8 cellular contexts compared by ENCODE assay signal in the genomic region with DNA sequence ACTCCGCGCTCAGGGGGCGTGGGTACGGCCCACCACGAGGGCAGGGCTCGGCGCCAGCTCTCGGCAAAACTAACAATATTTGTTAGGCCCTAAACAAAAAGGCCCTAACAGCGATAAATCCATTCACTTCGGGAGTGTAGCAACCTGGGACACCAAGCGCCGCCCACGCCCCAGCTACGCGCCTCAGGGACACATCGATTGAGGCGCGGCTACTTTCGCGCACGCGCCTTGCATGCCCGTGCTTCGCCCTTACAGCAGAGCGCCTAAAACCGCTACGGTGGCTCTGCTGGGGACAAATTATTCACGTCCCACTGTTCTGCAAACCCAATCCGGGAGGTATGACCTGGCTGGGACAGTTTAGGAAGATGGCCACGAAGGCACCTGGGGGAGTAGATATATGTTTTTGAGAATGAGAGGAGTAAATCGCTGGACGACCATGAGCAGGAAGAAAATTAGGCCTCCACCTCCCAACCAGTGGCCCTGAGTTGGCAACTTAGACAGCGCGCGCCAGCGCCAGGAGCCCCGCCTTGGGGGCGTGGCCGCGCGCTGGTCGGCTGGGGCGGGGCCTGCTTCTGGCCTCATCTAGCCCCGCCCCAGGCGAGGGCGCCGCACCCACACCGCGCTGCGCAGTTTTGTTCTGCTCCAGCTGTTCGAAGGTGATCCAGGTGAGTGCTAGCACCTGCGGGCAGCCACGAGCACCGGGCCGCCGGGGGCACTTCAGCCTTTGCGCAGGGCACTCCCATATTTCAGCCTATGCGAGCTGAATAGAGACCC. TPM values are rescaled to one million over a fixed set of nuclear protein-coding genes. Genes with fewer than 3 reads are reported as not detected.
DNase-seq lines count a peak whose midpoint lies in the region; ATAC-seq, FAIRE-seq and TF ChIP-seq lines count a peak whose summit lies in the region.

MGST3 (plus strand) TSS at position 606 of the 774 bp plus-strand sequence. CDS start 18,614 bp downstream, outside the sequence.

- no peaks in the 10 kb centered on the region for H3K9me2 ChIP-seq in OCI-LY1 (ENCODE audit: low read depth, low read length)

- H3K4me1 ChIP-seq in OCI-LY1 (ENCODE audit: insufficient read depth, low read length, severe bottlenecking), result peaks cover 18% of the 10 kb centered on the region

- peak within 1 kb of the TSS; percentile 93 for H3K4me2 ChIP-seq in OCI-LY1 (ENCODE audit: low read length)

- 0 out of 2 replicates have a peak, but pooled peaks cover 4% of the 10 kb centered on the region for H3K27me3 ChIP-seq in OCI-LY1 (ENCODE audit: insufficient read depth, low read length)

- peak; percentile 98 for DNase-seq in DMS 273 (lab: John Stamatoyannopoulos, UW; ENCODE audit: unreplicated experiment)
- peak; percentile 81 for DNase-seq in HuH-7 (ENCODE audit: low spot score)
- peak; percentile 96 for DNase-seq in activated CD8-positive, alpha-beta memory T cell treated with anti-CD3 and anti-CD28 coated beads, Interleukin-2, amount 50 U/mL, for 4 hours
- DNase-seq in mesenteric fat pad (ENCODE audit: low spot score), result peak; percentile 97
- peak; percentile 85 for DNase-seq in stimulated activated CD8-positive, alpha-beta memory T cell treated with anti-CD3 and anti-CD28 coated beads, Interleukin-15, amount 100 ng/mL, for 24 hours (ENCODE audit: low read depth)

- peak within 1 kb of the TSS; percentile 74 for H3K9ac ChIP-seq in OCI-LY1 (ENCODE audit: low read length)

- H3K4me3 ChIP-seq in OCI-LY1 (ENCODE audit: low read depth, low read length, poor library complexity, severe bottlenecking), result peak within 1 kb of the TSS; percentile 71

- no peaks in the 10 kb centered on the region for H3F3A ChIP-seq in OCI-LY1 (ENCODE audit: insufficient read depth, low read length)

- no peaks in the 10 kb centered on the region for H3K9me3 ChIP-seq in OCI-LY1 (ENCODE audit: low read length)

- no peak for TF ChIP-seq CTCF in OCI-LY1 (IDR thresholded peaks at IDR 0.05; ENCODE audit: low read length)

- no peaks in the 10 kb centered on the region for H4K20me1 ChIP-seq in OCI-LY1 (ENCODE audit: insufficient read depth, low read length)

- ATAC-seq in GM21526 (IDR thresholded peaks at IDR 0.05; ENCODE audit: low FRiP score, unreplicated experiment), result peak; percentile 94

- peak within 1 kb of the TSS; percentile 52 for H3K27ac ChIP-seq in OCI-LY1 (ENCODE audit: low read depth, low read length, poor library complexity, severe bottlenecking)

- FAIRE-seq in endometrium (lab: Jason Lieb, UNC), result peak; percentile 35

- no peaks in the 10 kb centered on the region for H3K79me2 ChIP-seq in OCI-LY1 (ENCODE audit: insufficient read depth, low read length)

- no peaks in the 10 kb centered on the region for H3K36me3 ChIP-seq in OCI-LY1 (ENCODE audit: insufficient read depth, low read length)

- peak within 1 kb of the TSS; percentile 47; the same call in 1 of the 2 replicates for H2AFZ ChIP-seq in OCI-LY1 (ENCODE audit: low read length)

RNA-seq across cellular contexts. Expression of gene MGST3, which starts in this region (rescaled TPM):
- total RNA-seq in mesenteric fat pad, result 418 TPM

Comparison
In these comparisons a context has a peak if more than half of its experiments do, and no peak if none do; other contexts are left out.
1. Peak in every context shown above with its lines: DNase-seq, ATAC-seq, H3K4me3 ChIP-seq and H3K27ac ChIP-seq.